Comparison of ENCODE assay signal across 16 cellular contexts in the genomic region with DNA sequence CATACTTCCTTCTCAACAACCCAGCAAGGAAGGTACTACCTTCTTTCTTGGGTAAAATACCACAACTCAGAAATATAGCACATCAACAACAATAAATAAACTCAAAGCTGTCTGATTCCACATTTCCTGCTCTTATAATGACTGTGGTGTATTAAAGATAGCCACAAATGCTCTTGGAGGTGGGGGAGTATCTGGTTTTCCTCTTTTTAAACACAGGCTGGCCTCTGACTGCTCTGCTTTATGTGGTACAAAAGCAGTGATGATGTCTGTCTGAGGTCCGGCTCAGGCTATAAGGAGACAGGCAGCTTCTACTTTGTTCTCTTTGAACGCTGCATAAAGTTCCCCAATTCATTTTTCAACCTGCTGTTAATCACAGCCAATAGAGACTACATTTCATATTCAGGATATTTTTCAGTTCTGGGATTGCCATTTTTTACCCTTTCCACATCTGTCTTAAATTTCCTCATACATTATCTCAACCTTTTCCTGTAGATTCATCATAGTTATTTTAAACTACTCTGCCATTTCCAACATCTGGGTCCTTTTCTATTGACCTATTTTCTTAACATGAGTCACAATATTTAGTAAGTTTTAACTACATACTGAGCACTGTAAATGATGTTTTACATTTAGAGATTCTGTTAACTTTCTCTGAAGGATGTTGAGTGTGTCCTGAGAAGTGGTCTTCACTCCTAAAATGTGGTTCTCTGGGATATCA.
DNase-seq lines count a peak whose midpoint lies in the region; FAIRE-seq and TF ChIP-seq lines count a peak whose summit lies in the region.
"Had no signal": no experiment of that assay in that cellular context is flagged by ENCODE, and none has a peak within 500 bp of the region (broad histone marks: within the 10 kb centered on the region; RNA-seq: fewer than 3 reads in every experiment).

No MANE protein-coding gene starts in this region.

- TF ChIP-seq CTCF in AG10803 (conservative IDR thresholded peaks at IDR 0.05; ENCODE audit: low read length) (no peak), HFFc6 (IDR thresholded peaks at IDR 0.05) (no peak), fibroblast of villous mesenchyme (IDR thresholded peaks at IDR 0.05; ENCODE audit: insufficient read depth, low read depth, low read length) (no peak), D721Med (IDR thresholded peaks at IDR 0.05; ENCODE audit: insufficient read depth, missing control alignments) (no peak), progenitor cell of endocrine pancreas (IDR thresholded peaks at IDR 0.05; ENCODE audit: unreplicated experiment) (no peak)

- no peaks in the 10 kb centered on the region for H3K27me3 ChIP-seq in adipocyte (replicated peaks; ENCODE audit: control insufficient read depth, insufficient read depth, low read length)
- H3K27me3 ChIP-seq: gastrocnemius medialis had no signal

- H3K27me3 Mint-ChIP-seq in HFFc6 (ENCODE audit: insufficient read depth) (no peaks in the 10 kb centered on the region; the same call in 1 of the 2 replicates), progenitor cell of endocrine pancreas (no peaks in the 10 kb centered on the region)
- H3K27me3 Mint-ChIP-seq: naive thymus-derived CD4-positive, alpha-beta T cell had no signal

- H3K27ac Mint-ChIP-seq in HFFc6 (peak overlapping the region; percentile 22), progenitor cell of endocrine pancreas (no peak overlapping the region)
- H3K27ac Mint-ChIP-seq: activated naive CD4-positive, alpha-beta T cell treated with anti-CD3 and anti-CD28 coated beads, Interleukin-2, amount 50 U/mL, for 24 hours; naive thymus-derived CD4-positive, alpha-beta T cell had no signal

- H3K4me3 ChIP-seq in AG10803 (ENCODE audit: low read length) = no peak overlapping the region
- no peak overlapping the region for H3K4me3 ChIP-seq in adipocyte (ENCODE audit: low read length)
- H3K4me3 ChIP-seq in fibroblast of villous mesenchyme (ENCODE audit: low read depth, low read length) = no peak overlapping the region
- H3K4me3 ChIP-seq: gastrocnemius medialis, HAP-1 had no signal

- H3K36me3 Mint-ChIP-seq in HFFc6 (ENCODE audit: low read depth) (peaks cover 2% of the 10 kb centered on the region; the same call in 1 of the 2 replicates), progenitor cell of endocrine pancreas (ENCODE audit: insufficient read depth) (no peaks in the 10 kb centered on the region)
- H3K36me3 Mint-ChIP-seq: activated naive CD4-positive, alpha-beta T cell treated with anti-CD3 and anti-CD28 coated beads, Interleukin-2, amount 50 U/mL, for 24 hours; naive thymus-derived CD4-positive, alpha-beta T cell had no signal

- H3K4me1 Mint-ChIP-seq in HFFc6 (ENCODE audit: low read depth) (peaks cover 19% of the 10 kb centered on the region), progenitor cell of endocrine pancreas (ENCODE audit: low read depth) (no peaks in the 10 kb centered on the region)
- H3K4me1 Mint-ChIP-seq: activated naive CD4-positive, alpha-beta T cell treated with anti-CD3 and anti-CD28 coated beads, Interleukin-2, amount 50 U/mL, for 24 hours had no signal

- no peak overlapping the region for H3K9ac ChIP-seq in adipocyte (ENCODE audit: low read length)

- FAIRE-seq in D721Med (lab: Jason Lieb, UNC) = no peak
- FAIRE-seq: TTC549 had no signal

- H3K9me3 Mint-ChIP-seq in HFFc6 (peaks cover 3% of the 10 kb centered on the region; the same call in 1 of the 2 replicates), progenitor cell of endocrine pancreas (ENCODE audit: low read depth) (peaks cover 3% of the 10 kb centered on the region)
- H3K9me3 Mint-ChIP-seq: activated naive CD4-positive, alpha-beta T cell treated with anti-CD3 and anti-CD28 coated beads, Interleukin-2, amount 50 U/mL, for 24 hours had no signal

- H3K4me3 Mint-ChIP-seq in HFFc6 (no peak overlapping the region), progenitor cell of endocrine pancreas (ENCODE audit: low read depth) (no peak overlapping the region)
- H3K4me3 Mint-ChIP-seq: activated naive CD4-positive, alpha-beta T cell treated with anti-CD3 and anti-CD28 coated beads, Interleukin-2, amount 50 U/mL, for 24 hours; naive thymus-derived CD4-positive, alpha-beta T cell had no signal

- H3K36me3 ChIP-seq in adipocyte (ENCODE audit: control insufficient read depth, insufficient read depth, low read length, severe bottlenecking) = no peaks in the 10 kb centered on the region
- H3K36me3 ChIP-seq: gastrocnemius medialis, HAP-1 had no signal

- DNase-seq in AG10803 (ENCODE audit: low read depth) (peak; percentile 49), HFFc6 (peak; percentile 7), adipocyte (ENCODE audit: low read depth) (peak; percentile 71), fibroblast of villous mesenchyme (ENCODE audit: low read depth) (peak; percentile 40), NCI-H146 (lab: John Stamatoyannopoulos, UW) (no peak), D721Med (ENCODE audit: insufficient read length, low spot score) (no peak), superior temporal gyrus (ENCODE audit: extremely low spot score) (no peak), progenitor cell of endocrine pancreas (ENCODE audit: low spot score, unreplicated experiment) (no peak)
- DNase-seq: activated T-cell treated with anti-CD3 and anti-CD28 coated beads for 4 hours; effector memory CD4-positive, alpha-beta T cell; gastrocnemius medialis; naive thymus-derived CD4-positive, alpha-beta T cell; NCI-H2081 treated with DMSO at 0.1 percent for 48 hours had no signal

- no peaks in the 10 kb centered on the region for H3K9me3 ChIP-seq in adipocyte (ENCODE audit: control insufficient read depth, low read length)
- H3K9me3 ChIP-seq: gastrocnemius medialis, HAP-1 had no signal

- no peaks in the 10 kb centered on the region for H3K4me1 ChIP-seq in adipocyte (ENCODE audit: control insufficient read depth, insufficient read depth, low read length)
- H3K4me1 ChIP-seq: HAP-1 had no signal

Comparison
In these comparisons a context has a peak if more than half of its experiments do, and no peak if none do; other contexts are left out.
1. DNase-seq: peak in AG10803 (single experiment), HFFc6 (single experiment), adipocyte (single experiment) and fibroblast of villous mesenchyme (single experiment); none in NCI-H146 (single experiment), D721Med (single experiment), superior temporal gyrus (single experiment) and progenitor cell of endocrine pancreas (single experiment).